ENCODE assay signal across 11 cellular contexts in genomic region chr6:14655990-14656640, GRCh38.
A peak's percentile ranks its signal among the peaks of the same experiment; 100 is the strongest.
DNase-seq lines count a peak whose midpoint lies in the region; ATAC-seq, FAIRE-seq and TF ChIP-seq lines count a peak whose summit lies in the region.
"Had no signal": no experiment of that assay in that cellular context is flagged by ENCODE, and none has a peak within 500 bp of the region (broad histone marks: within the 10 kb centered on the region; RNA-seq: fewer than 3 reads in every experiment).

No MANE protein-coding gene starts in this region.

- POLR2A ChIA-PET in activated naive CD8-positive, alpha-beta T cell treated with anti-CD3 and anti-CD28 coated beads, Interleukin-2, amount 10 ng/mL, durations not matched to agents 7 days and 5 days (lab: Charles Lee) = interaction anchor here (1.0 kb wide), 1 partner anchor 20 kb away, joined by 3 read pairs; no protein-coding TSS in a partner anchor

- no peaks in the 10 kb centered on the region for H3K36me3 Mint-ChIP-seq in activated T-cell treated with anti-CD3 and anti-CD28 coated beads, Interleukin-2, amount 50 U/mL, for 72 hours (ENCODE audit: insufficient read depth in 2 of 2)
- H3K36me3 Mint-ChIP-seq in activated naive CD8-positive, alpha-beta T cell treated with anti-CD3 and anti-CD28 coated beads, Interleukin-2, amount 10 ng/mL, durations not matched to agents 7 days and 5 days = peaks cover 4% of the 10 kb centered on the region
- H3K36me3 Mint-ChIP-seq in stimulated activated naive CD8-positive, alpha-beta T cell treated with anti-CD3 and anti-CD28 coated beads, Interleukin-15, Interleukin-2, amounts not matched to agents 100 ng/mL and 50 ng/mL, for 24 hours (ENCODE audit: low read depth) = no peaks in the 10 kb centered on the region
- no peaks in the 10 kb centered on the region for H3K36me3 Mint-ChIP-seq in nephron progenitor cell (ENCODE audit: low read depth)

- H3K27ac Mint-ChIP-seq in activated T-cell treated with anti-CD3 and anti-CD28 coated beads, Interleukin-2, amount 50 U/mL, for 72 hours = peak overlapping the region; percentile 52
- peak overlapping the region; percentile 1 for H3K27ac Mint-ChIP-seq in activated naive CD8-positive, alpha-beta T cell treated with anti-CD3 and anti-CD28 coated beads, Interleukin-2, amount 10 ng/mL, durations not matched to agents 7 days and 5 days
- H3K27ac Mint-ChIP-seq in stimulated activated naive CD8-positive, alpha-beta T cell treated with anti-CD3 and anti-CD28 coated beads, Interleukin-15, Interleukin-2, amounts not matched to agents 100 ng/mL and 50 ng/mL, for 24 hours = peak overlapping the region; percentile 67
- no peak overlapping the region for H3K27ac Mint-ChIP-seq in nephron progenitor cell

- no peaks in the 10 kb centered on the region for H3K27me3 Mint-ChIP-seq in activated T-cell treated with anti-CD3 and anti-CD28 coated beads, Interleukin-2, amount 50 U/mL, for 72 hours (ENCODE audit: low read depth)
- H3K27me3 Mint-ChIP-seq in activated naive CD8-positive, alpha-beta T cell treated with anti-CD3 and anti-CD28 coated beads, Interleukin-2, amount 10 ng/mL, durations not matched to agents 7 days and 5 days = no peaks in the 10 kb centered on the region
- no peaks in the 10 kb centered on the region for H3K27me3 Mint-ChIP-seq in stimulated activated naive CD8-positive, alpha-beta T cell treated with anti-CD3 and anti-CD28 coated beads, Interleukin-15, Interleukin-2, amounts not matched to agents 100 ng/mL and 50 ng/mL, for 24 hours
- H3K27me3 Mint-ChIP-seq in nephron progenitor cell (ENCODE audit: low read depth, poor library complexity) = peaks cover 10% of the 10 kb centered on the region

- no peak for TF ChIP-seq CTCF in nephron progenitor cell (IDR thresholded peaks at IDR 0.05)

- no peak for DNase-seq in activated T-cell treated with anti-CD3 and anti-CD28 coated beads, Interleukin-2, amount 50 U/mL, for 72 hours
- no peak for DNase-seq in activated T-cell treated with anti-CD3 and anti-CD28 coated beads for 4 hours
- peak; percentile 59 for DNase-seq in NAMALWA (ENCODE audit: low spot score)
- DNase-seq in activated naive CD8-positive, alpha-beta T cell treated with anti-CD3 and anti-CD28 coated beads, Interleukin-2, amount 10 ng/mL, durations not matched to agents 7 days and 5 days = no peak
- no peak for DNase-seq in nephron progenitor cell
- no peak for DNase-seq in frontal cortex (ENCODE audit: low spot score in 2 of 2)
- no peak for DNase-seq in UCSD-AML1 (lab: John Stamatoyannopoulos, UW; ENCODE audit: unreplicated experiment)
- DNase-seq: amygdala; effector CD8-positive, alpha-beta T cell; NCI-H1436 had no signal

- H3K9me3 Mint-ChIP-seq in activated T-cell treated with anti-CD3 and anti-CD28 coated beads, Interleukin-2, amount 50 U/mL, for 72 hours = peaks cover 0 to 1% of the 10 kb centered on the region in 2 donors
- H3K9me3 Mint-ChIP-seq in activated naive CD8-positive, alpha-beta T cell treated with anti-CD3 and anti-CD28 coated beads, Interleukin-2, amount 10 ng/mL, durations not matched to agents 7 days and 5 days = peaks cover 3% of the 10 kb centered on the region
- H3K9me3 Mint-ChIP-seq in stimulated activated naive CD8-positive, alpha-beta T cell treated with anti-CD3 and anti-CD28 coated beads, Interleukin-15, Interleukin-2, amounts not matched to agents 100 ng/mL and 50 ng/mL, for 24 hours = no peaks in the 10 kb centered on the region
- H3K9me3 Mint-ChIP-seq in nephron progenitor cell = no peaks in the 10 kb centered on the region

- no peak for FAIRE-seq in frontal cortex (lab: Jason Lieb, UNC)

- ATAC-seq in activated T-cell treated with anti-CD3 and anti-CD28 coated beads, Interleukin-2, amount 50 U/mL, for 72 hours (replicated peaks in 1 of 2) = peak; percentile 39 to 53
- no peak for ATAC-seq in activated naive CD8-positive, alpha-beta T cell treated with anti-CD3 and anti-CD28 coated beads, Interleukin-2, amount 10 ng/mL, durations not matched to agents 7 days and 5 days (ENCODE audit: low read depth)

- H3K4me3 Mint-ChIP-seq in activated T-cell treated with anti-CD3 and anti-CD28 coated beads, Interleukin-2, amount 50 U/mL, for 72 hours = peak overlapping the region; percentile 30 to 68
- no peak overlapping the region for H3K4me3 Mint-ChIP-seq in activated naive CD8-positive, alpha-beta T cell treated with anti-CD3 and anti-CD28 coated beads, Interleukin-2, amount 10 ng/mL, durations not matched to agents 7 days and 5 days
- no peak overlapping the region for H3K4me3 Mint-ChIP-seq in stimulated activated naive CD8-positive, alpha-beta T cell treated with anti-CD3 and anti-CD28 coated beads, Interleukin-15, Interleukin-2, amounts not matched to agents 100 ng/mL and 50 ng/mL, for 24 hours
- H3K4me3 Mint-ChIP-seq in nephron progenitor cell = no peak overlapping the region

- peaks cover 9% of the 10 kb centered on the region for H3K4me1 Mint-ChIP-seq in activated T-cell treated with anti-CD3 and anti-CD28 coated beads, Interleukin-2, amount 50 U/mL, for 72 hours (ENCODE audit: low read depth)
- H3K4me1 Mint-ChIP-seq in activated naive CD8-positive, alpha-beta T cell treated with anti-CD3 and anti-CD28 coated beads, Interleukin-2, amount 10 ng/mL, durations not matched to agents 7 days and 5 days = peaks cover 20% of the 10 kb centered on the region
- H3K4me1 Mint-ChIP-seq in stimulated activated naive CD8-positive, alpha-beta T cell treated with anti-CD3 and anti-CD28 coated beads, Interleukin-15, Interleukin-2, amounts not matched to agents 100 ng/mL and 50 ng/mL, for 24 hours (ENCODE audit: low read depth) = peaks cover 59% of the 10 kb centered on the region
- H3K4me1 Mint-ChIP-seq in nephron progenitor cell = peaks cover 6% of the 10 kb centered on the region

Comparison
In these comparisons a context has a peak if more than half of its experiments do, and no peak if none do; other contexts are left out.
1. H3K4me3 Mint-ChIP-seq: peak in activated T-cell treated with anti-CD3 and anti-CD28 coated beads, Interleukin-2, amount 50 U/mL, for 72 hours (2 of 2); none in activated naive CD8-positive, alpha-beta T cell treated with anti-CD3 and anti-CD28 coated beads, Interleukin-2, amount 10 ng/mL, durations not matched to agents 7 days and 5 days (single experiment), stimulated activated naive CD8-positive, alpha-beta T cell treated with anti-CD3 and anti-CD28 coated beads, Interleukin-15, Interleukin-2, amounts not matched to agents 100 ng/mL and 50 ng/mL, for 24 hours (single experiment) and nephron progenitor cell (single experiment).